Comparison of ENCODE assay signal across 26 cellular contexts in the genomic region with DNA sequence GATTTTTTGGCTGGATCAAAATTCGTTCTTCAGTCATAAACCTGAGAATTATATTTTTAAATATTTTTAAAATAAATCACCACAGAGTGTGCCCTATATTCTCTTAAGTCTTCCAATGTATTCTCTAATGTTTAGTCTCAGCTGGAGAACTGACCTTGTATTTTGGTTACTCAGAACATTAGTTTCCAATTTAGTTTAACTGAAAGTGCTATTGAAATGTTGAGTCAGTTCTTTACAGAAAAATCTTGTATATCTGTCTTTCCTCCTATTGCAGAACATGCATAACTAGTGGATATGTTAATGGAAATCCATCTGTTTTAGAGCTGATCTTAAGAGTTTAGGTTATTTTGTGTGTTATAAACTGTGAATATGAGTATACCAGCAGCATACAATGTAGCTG.
"Had no signal": no experiment of that assay in that cellular context is flagged by ENCODE, and none has a peak within 500 bp of the region (broad histone marks: within the 10 kb centered on the region; RNA-seq: fewer than 3 reads in every experiment).

No MANE protein-coding gene starts in this region.

- H3K4me3 ChIP-seq: esophagus squamous epithelium, gastrocnemius medialis, heart right ventricle, left lung, lower lobe of right lung, mucosa of descending colon had no signal

- H3K9me3 ChIP-seq: esophagus squamous epithelium, gastrocnemius medialis, left lung, lower lobe of right lung, mucosa of descending colon had no signal

- ATAC-seq: effector memory CD8-positive, alpha-beta T cell; esophagus mucosa; gastrocnemius medialis; heart right ventricle; left cardiac atrium; left lung; left ventricle myocardium superior; lower lobe of right lung; mucosa of descending colon; naive thymus-derived CD8-positive, alpha-beta T cell had no signal

- H3K27ac ChIP-seq: epithelial cell of prostate, esophagus squamous epithelium, gastrocnemius medialis, heart right ventricle, left lung, lower lobe of right lung had no signal

- DNase-seq: cortex of kidney; effector CD8-positive, alpha-beta T cell; effector memory CD8-positive, alpha-beta T cell; endodermal cell; erythroblast; esophagus squamous epithelium; foreskin fibroblast; foreskin melanocyte; gastrocnemius medialis; glutamatergic neuron; head of caudate nucleus; heart right ventricle; hippocampal formation; left cardiac atrium; left lung; left ventricle myocardium superior; lower lobe of right lung; mesenchymal stem cell; mucosa of descending colon; naive B cell; naive thymus-derived CD8-positive, alpha-beta T cell had no signal

- H3K36me3 ChIP-seq: esophagus squamous epithelium, gastrocnemius medialis, heart right ventricle, left lung, lower lobe of right lung had no signal

- H3K27me3 ChIP-seq: esophagus squamous epithelium, gastrocnemius medialis, heart right ventricle, left lung had no signal

- FAIRE-seq: endometrium, islet of Langerhans, keratinocyte had no signal

- H3K4me1 ChIP-seq: esophagus squamous epithelium, gastrocnemius medialis, heart right ventricle, left lung, lower lobe of right lung had no signal
